ENCODE assay signal across 8 cellular contexts in genomic region chr15:76147906-76148553, GRCh38.
DNase-seq lines count a peak whose midpoint lies in the region; ATAC-seq and TF ChIP-seq lines count a peak whose summit lies in the region.

No MANE protein-coding gene starts in this region.

- TF ChIP-seq CTCF in HFFc6 (IDR thresholded peaks at IDR 0.05), result peak; percentile 96
- peak; percentile 59 to 95 (median 81) for TF ChIP-seq CTCF in spleen (IDR thresholded peaks at IDR 0.05 in 8 of 11, conservative IDR thresholded peaks at IDR 0.05 in 3 of 11)

- no peaks in the 10 kb centered on the region for H3K9me3 Mint-ChIP-seq in HFFc6

- intact Hi-C loops in left ventricle myocardium superior (cut with micrococcal nuclease) (no loop called here), spleen (cut with DNase I; ENCODE audit: low total_unique reads) (no loop called here)

- H3K4me1 ChIP-seq in spleen, result peaks cover 4 to 21% (median 19%) of the 10 kb centered on the region in 6 donors

- H3K36me3 ChIP-seq in spleen, result no peaks in the 10 kb centered on the region

- H3K27ac Mint-ChIP-seq in HFFc6, result no peak overlapping the region

- no peak overlapping the region for H3K27ac ChIP-seq in spleen

- WGBS in spleen, 5 donors, result 12 to 15% (median 14%) methylated on average over 20 to 21 of the region's 21 CpGs

- ATAC-seq in left ventricle myocardium superior, result peak; percentile 65
- ATAC-seq in HG03439 (IDR thresholded peaks at IDR 0.05; ENCODE audit: unreplicated experiment), result no peak
- ATAC-seq in GM21786 (IDR thresholded peaks at IDR 0.05; ENCODE audit: unreplicated experiment), result no peak

- no peaks in the 10 kb centered on the region; the same call in 1 of the 2 replicates for H3K36me3 Mint-ChIP-seq in HFFc6 (ENCODE audit: low read depth)

- peak overlapping the region in 1 of 8 donors; percentile 31 for H3K4me3 ChIP-seq in spleen

- H3K4me3 Mint-ChIP-seq in HFFc6, result peak overlapping the region; percentile 38; the same call in 1 of the 2 replicates

- H3K27me3 ChIP-seq in spleen (replicated peaks in 1 of 7), result peaks cover 0 to 20% (median 0%) of the 10 kb centered on the region in 7 donors

- peaks cover 36% of the 10 kb centered on the region for H3K27me3 Mint-ChIP-seq in HFFc6 (ENCODE audit: insufficient read depth)

- H3K9me3 ChIP-seq in spleen, result no peaks in the 10 kb centered on the region

- H3K4me1 Mint-ChIP-seq in HFFc6 (ENCODE audit: low read depth), result peaks cover 30% of the 10 kb centered on the region

- no peak for TF ChIP-seq POLR2A in spleen (IDR thresholded peaks at IDR 0.05)

- DNase-seq in CMK (ENCODE audit: low read depth), result peak; percentile 15
- no peak for DNase-seq in HFFc6
- DNase-seq in SK-N-DZ (ENCODE audit: low spot score), result peak; percentile 40
- DNase-seq in activated naive CD4-positive, alpha-beta T cell treated with anti-CD3 and anti-CD28 coated beads, Interleukin-2, amount 50 U/mL, for 16 hours, result peak; percentile 75
- DNase-seq in left ventricle myocardium superior, result peak; percentile 77
- DNase-seq in spleen, result peak; percentile 88
